ENCODE assay signal across 33 cellular contexts in genomic region chr5:32951003-32951402, GRCh38.
"Had no signal": no experiment of that assay in that cellular context is flagged by ENCODE, and none has a peak within 500 bp of the region (broad histone marks: within the 10 kb centered on the region; RNA-seq: fewer than 3 reads in every experiment).

No MANE protein-coding gene starts in this region.

- H3K27ac ChIP-seq: ascending aorta, breast epithelium, cardiac muscle cell, epithelial cell of prostate, esophagus squamous epithelium, gastroesophageal sphincter had no signal

- H3K4me1 ChIP-seq: ascending aorta, breast epithelium, esophagus squamous epithelium, gastroesophageal sphincter had no signal

- H3K36me3 Mint-ChIP-seq: activated CD4-positive, alpha-beta memory T cell treated with anti-CD3 and anti-CD28 coated beads for 36 hours; activated CD8-positive, alpha-beta memory T cell treated with anti-CD3 and anti-CD28 coated beads, Interleukin-2, amount 10 ng/mL, durations not matched to agents 7 days and 5 days; activated naive CD4-positive, alpha-beta T cell treated with anti-CD3 and anti-CD28 coated beads, Interleukin-2, amount 10 ng/mL, durations not matched to agents 7 days and 5 days; activated naive CD4-positive, alpha-beta T cell treated with anti-CD3 and anti-CD28 coated beads, Interleukin-2, amount 50 U/mL, for 72 hours; activated naive CD8-positive, alpha-beta T cell treated with anti-CD3 and anti-CD28 coated beads, Interleukin-2, amount 10 ng/mL, durations not matched to agents 7 days and 5 days; brain had no signal

- H3K36me3 ChIP-seq: ascending aorta, breast epithelium, cardiac muscle cell, esophagus squamous epithelium, gastroesophageal sphincter had no signal

- H3K27me3 ChIP-seq: ascending aorta, breast epithelium, cardiac muscle cell, esophagus squamous epithelium, gastroesophageal sphincter had no signal

- H3K4me3 Mint-ChIP-seq: activated CD4-positive, alpha-beta memory T cell treated with anti-CD3 and anti-CD28 coated beads for 36 hours; activated CD4-positive, alpha-beta T cell treated with anti-CD3 and anti-CD28 coated beads for 36 hours; activated CD4-positive, alpha-beta T cell treated with anti-CD3 and anti-CD28 coated beads, Interleukin-2, amount 10 ng/mL, durations not matched to agents 24 days and 14 days; activated CD8-positive, alpha-beta memory T cell treated with anti-CD3 and anti-CD28 coated beads, Interleukin-2, amount 10 ng/mL, durations not matched to agents 7 days and 5 days; activated CD8-positive, alpha-beta T cell treated with anti-CD3 and anti-CD28 coated beads, Interleukin-2, amount 10 ng/mL, durations not matched to agents 7 days and 5 days; activated naive CD4-positive, alpha-beta T cell treated with anti-CD3 and anti-CD28 coated beads, Interleukin-2, amount 10 ng/mL, durations not matched to agents 7 days and 5 days; activated naive CD8-positive, alpha-beta T cell treated with anti-CD3 and anti-CD28 coated beads, Interleukin-2, amount 10 ng/mL, durations not matched to agents 7 days and 5 days; activated T-helper 1 cell treated with anti-CD3 and anti-CD28 coated beads, Interleukin-12 subunit alpha, Interleukin-12 subunit beta, Interleukin-2, Interleukin-4 antibody, amounts not matched to agents 30 ng/mL and 10 ng/mL and 1 ng/mL, durations not matched to agents 14 hours and 24 hours and 36 hours; brain; central memory CD8-positive, alpha-beta T cell; effector memory CD8-positive, alpha-beta T cell had no signal

- DNase-seq: activated CD4-positive, alpha-beta memory T cell treated with anti-CD3 and anti-CD28 coated beads for 36 hours; activated CD4-positive, alpha-beta T cell treated with anti-CD3 and anti-CD28 coated beads for 36 hours; activated CD4-positive, alpha-beta T cell treated with anti-CD3 and anti-CD28 coated beads, Interleukin-2, amount 10 ng/mL, durations not matched to agents 24 days and 14 days; activated CD4-positive, CD25-positive, alpha-beta regulatory T cell; activated CD4-positive, CD25-positive, alpha-beta regulatory T cell treated with anti-CD3 and anti-CD28 coated beads, Interleukin-2, amount 50 U/mL, for 72 hours; activated CD8-positive, alpha-beta memory T cell treated with anti-CD3 and anti-CD28 coated beads, Interleukin-2, amount 10 ng/mL, durations not matched to agents 7 days and 5 days; activated CD8-positive, alpha-beta memory T cell treated with anti-CD3 and anti-CD28 coated beads, Interleukin-2, amount 50 U/mL, for 4 hours; activated CD8-positive, alpha-beta T cell treated with anti-CD3 and anti-CD28 coated beads, Interleukin-2, amount 10 ng/mL, durations not matched to agents 7 days and 5 days; activated gamma-delta T cell; activated naive CD4-positive, alpha-beta T cell; activated naive CD4-positive, alpha-beta T cell treated with anti-CD3 and anti-CD28 coated beads, Interleukin-2, amount 10 ng/mL, durations not matched to agents 7 days and 5 days; activated naive CD8-positive, alpha-beta T cell treated with anti-CD3 and anti-CD28 coated beads, Interleukin-2, amount 10 ng/mL, durations not matched to agents 7 days and 5 days; activated T-cell treated with anti-CD3 and anti-CD28 coated beads, Interleukin-2, amount 50 U/mL, for 1 hour; activated T-cell treated with anti-CD3 and anti-CD28 coated beads, Interleukin-2, amount 50 U/mL, for 48 hours; cortex of kidney; dermis blood vessel endothelial cell; effector CD4-positive, alpha-beta T cell; effector memory CD8-positive, alpha-beta T cell; esophagus squamous epithelium; foreskin melanocyte; T-helper 2 cell had no signal

- H3K4me1 Mint-ChIP-seq: activated CD4-positive, alpha-beta T cell treated with anti-CD3 and anti-CD28 coated beads for 36 hours; activated CD4-positive, alpha-beta T cell treated with anti-CD3 and anti-CD28 coated beads, Interleukin-2, amount 10 ng/mL, durations not matched to agents 24 days and 14 days; activated CD8-positive, alpha-beta memory T cell treated with anti-CD3 and anti-CD28 coated beads, Interleukin-2, amount 10 ng/mL, durations not matched to agents 7 days and 5 days; activated naive CD4-positive, alpha-beta T cell treated with anti-CD3 and anti-CD28 coated beads, Interleukin-2, amount 10 ng/mL, durations not matched to agents 7 days and 5 days; activated naive CD8-positive, alpha-beta T cell treated with anti-CD3 and anti-CD28 coated beads, Interleukin-2, amount 10 ng/mL, durations not matched to agents 7 days and 5 days; brain; central memory CD8-positive, alpha-beta T cell had no signal

- FAIRE-seq: colon, endometrium, endothelial cell of umbilical vein had no signal

- ATAC-seq: activated CD4-positive, alpha-beta T cell treated with anti-CD3 and anti-CD28 coated beads for 36 hours; activated CD8-positive, alpha-beta memory T cell treated with anti-CD3 and anti-CD28 coated beads, Interleukin-2, amount 10 ng/mL, durations not matched to agents 7 days and 5 days; activated CD8-positive, alpha-beta T cell treated with anti-CD3 and anti-CD28 coated beads, Interleukin-2, amount 10 ng/mL, durations not matched to agents 7 days and 5 days; activated naive CD4-positive, alpha-beta T cell treated with anti-CD3 and anti-CD28 coated beads, Interleukin-2, amount 50 U/mL, for 72 hours; effector memory CD8-positive, alpha-beta T cell; gastroesophageal sphincter had no signal

- H3K27ac Mint-ChIP-seq: activated CD4-positive, alpha-beta memory T cell treated with anti-CD3 and anti-CD28 coated beads for 36 hours; activated CD4-positive, alpha-beta T cell treated with anti-CD3 and anti-CD28 coated beads for 36 hours; activated CD4-positive, alpha-beta T cell treated with anti-CD3 and anti-CD28 coated beads, Interleukin-2, amount 10 ng/mL, durations not matched to agents 24 days and 14 days; activated CD8-positive, alpha-beta memory T cell treated with anti-CD3 and anti-CD28 coated beads, Interleukin-2, amount 10 ng/mL, durations not matched to agents 7 days and 5 days; activated CD8-positive, alpha-beta T cell treated with anti-CD3 and anti-CD28 coated beads, Interleukin-2, amount 10 ng/mL, durations not matched to agents 7 days and 5 days; activated naive CD4-positive, alpha-beta T cell treated with anti-CD3 and anti-CD28 coated beads, Interleukin-2, amount 10 ng/mL, durations not matched to agents 7 days and 5 days; activated naive CD4-positive, alpha-beta T cell treated with anti-CD3 and anti-CD28 coated beads, Interleukin-2, amount 50 U/mL, for 72 hours; activated naive CD8-positive, alpha-beta T cell treated with anti-CD3 and anti-CD28 coated beads, Interleukin-2, amount 10 ng/mL, durations not matched to agents 7 days and 5 days; activated T-helper 1 cell treated with anti-CD3 and anti-CD28 coated beads, Interleukin-12 subunit alpha, Interleukin-12 subunit beta, Interleukin-2, Interleukin-4 antibody, amounts not matched to agents 30 ng/mL and 10 ng/mL and 1 ng/mL, durations not matched to agents 14 hours and 24 hours and 36 hours; effector memory CD8-positive, alpha-beta T cell had no signal

- H3K27me3 Mint-ChIP-seq: activated CD4-positive, alpha-beta memory T cell treated with anti-CD3 and anti-CD28 coated beads for 36 hours; activated CD4-positive, alpha-beta T cell treated with anti-CD3 and anti-CD28 coated beads for 36 hours; activated CD4-positive, alpha-beta T cell treated with anti-CD3 and anti-CD28 coated beads, Interleukin-2, amount 10 ng/mL, durations not matched to agents 24 days and 14 days; activated CD8-positive, alpha-beta memory T cell treated with anti-CD3 and anti-CD28 coated beads, Interleukin-2, amount 10 ng/mL, durations not matched to agents 7 days and 5 days; activated naive CD4-positive, alpha-beta T cell treated with anti-CD3 and anti-CD28 coated beads, Interleukin-2, amount 10 ng/mL, durations not matched to agents 7 days and 5 days; activated naive CD8-positive, alpha-beta T cell treated with anti-CD3 and anti-CD28 coated beads, Interleukin-2, amount 10 ng/mL, durations not matched to agents 7 days and 5 days; central memory CD8-positive, alpha-beta T cell; effector memory CD8-positive, alpha-beta T cell had no signal

- H3K9me3 ChIP-seq: ascending aorta, breast epithelium, esophagus squamous epithelium, gastroesophageal sphincter had no signal

- H3K4me3 ChIP-seq: ascending aorta, breast epithelium, cardiac muscle cell, esophagus squamous epithelium, gastroesophageal sphincter had no signal

- H3K9me3 Mint-ChIP-seq: activated CD4-positive, alpha-beta memory T cell treated with anti-CD3 and anti-CD28 coated beads for 36 hours; activated CD4-positive, alpha-beta T cell treated with anti-CD3 and anti-CD28 coated beads, Interleukin-2, amount 10 ng/mL, durations not matched to agents 24 days and 14 days; activated naive CD8-positive, alpha-beta T cell treated with anti-CD3 and anti-CD28 coated beads, Interleukin-2, amount 10 ng/mL, durations not matched to agents 7 days and 5 days; activated T-helper 1 cell treated with anti-CD3 and anti-CD28 coated beads, Interleukin-12 subunit alpha, Interleukin-12 subunit beta, Interleukin-2, Interleukin-4 antibody, amounts not matched to agents 30 ng/mL and 10 ng/mL and 1 ng/mL, durations not matched to agents 14 hours and 24 hours and 36 hours had no signal
